1 cellular context compared by ENCODE assay signal in the genomic region with DNA sequence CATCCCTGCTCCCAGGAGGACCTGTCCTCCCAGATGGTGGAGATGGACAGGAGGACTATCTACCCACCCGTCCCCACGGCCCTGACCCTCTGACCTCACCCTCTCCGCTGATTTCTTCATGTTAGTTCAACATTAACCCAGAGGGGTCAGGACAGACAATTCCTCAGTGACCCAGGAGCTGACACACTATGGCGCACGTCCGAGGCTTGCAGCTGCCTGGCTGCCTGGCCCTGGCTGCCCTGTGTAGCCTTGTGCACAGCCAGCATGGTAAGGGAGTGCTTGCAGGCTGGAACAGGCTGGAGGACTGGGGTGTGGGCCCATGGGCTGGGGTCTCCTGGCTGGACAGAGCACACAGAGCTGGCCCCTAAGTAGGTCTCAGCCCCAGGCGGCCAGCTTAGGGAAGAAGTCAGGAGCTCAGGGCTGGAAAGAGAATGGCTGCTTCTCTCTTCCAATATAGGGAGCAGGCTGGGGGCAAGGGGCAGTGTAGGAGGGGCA.
TF ChIP-seq lines count a peak whose summit lies in the region.

A gene (plus strand): TSS at position 166 of the 495 bp plus-strand sequence. CDS start 23 bp downstream, at position 189.

TF ChIP-seq in HepG2, 621 proteins besides CTCF, POLR2A, EP300 and RAD21 (continued from another document and continues in another):
- TF ChIP-seq NCOA2 (CRISPR knock-in tag; IDR thresholded peaks at IDR 0.05) (peak; percentile 93), KLF16 (CRISPR knock-in tag; IDR thresholded peaks at IDR 0.05) (peak in 1 of 2 experiments; percentile 70; a peak in 2 of 4 replicates), BRCA1 (CRISPR knock-in tag; IDR thresholded peaks at IDR 0.05) (peak; percentile 76; the same call in 1 of the 2 replicates), KDM2A (CRISPR knock-in tag; IDR thresholded peaks at IDR 0.05; ENCODE audit: borderline replicate concordance, low read depth) (peak; percentile 52), ZNF292 (CRISPR knock-in tag; IDR thresholded peaks at IDR 0.05; ENCODE audit: borderline replicate concordance, low read depth) (no peak), ZNF333 (CRISPR knock-in tag; IDR thresholded peaks at IDR 0.05; ENCODE audit: borderline replicate concordance) (peak; percentile 75; the same call in 1 of the 2 replicates), NPAS2 (CRISPR knock-in tag; IDR thresholded peaks at IDR 0.05; ENCODE audit: borderline replicate concordance) (no peak), ZBTB21 (CRISPR knock-in tag; IDR thresholded peaks at IDR 0.05) (no peak), MTA3 (CRISPR knock-in tag; IDR thresholded peaks at IDR 0.05) (no peak), ZFP41 (CRISPR knock-in tag; IDR thresholded peaks at IDR 0.05; ENCODE audit: borderline replicate concordance) (no peak; the same call in 1 of the 2 replicates), JUN (CRISPR knock-in tag; IDR thresholded peaks at IDR 0.05) (peak; percentile 61), RBM22 (optimal IDR thresholded peaks at IDR 0.05; ENCODE audit: low read length) (no peak), NKX3-1 (CRISPR knock-in tag; IDR thresholded peaks at IDR 0.05) (no peak), HDAC2 (CRISPR knock-in tag; IDR thresholded peaks at IDR 0.05) (peak; percentile 92), CC2D1A (CRISPR knock-in tag; IDR thresholded peaks at IDR 0.05) (no peak), RELA (CRISPR knock-in tag; IDR thresholded peaks at IDR 0.05) (no peak), MEF2D (CRISPR knock-in tag; IDR thresholded peaks at IDR 0.05) (peak; percentile 65; the same call in 1 of the 2 replicates), ZNF788 (CRISPR knock-in tag; IDR thresholded peaks at IDR 0.05; ENCODE audit: borderline replicate concordance) (no peak), DPF2 (CRISPR knock-in tag; IDR thresholded peaks at IDR 0.05; ENCODE audit: borderline replicate concordance, low read depth) (peak; percentile 67; the same call in 1 of the 2 replicates), FOXK2 (IDR thresholded peaks at IDR 0.05) (no peak), TARDBP (CRISPR knock-in tag; IDR thresholded peaks at IDR 0.05) (peak; percentile 94), SP140L (CRISPR knock-in tag; IDR thresholded peaks at IDR 0.05; ENCODE audit: borderline replicate concordance) (no peak), TBX2 (CRISPR knock-in tag; IDR thresholded peaks at IDR 0.05; ENCODE audit: borderline replicate concordance) (no peak; the same call in 1 of the 2 replicates), ZSCAN9 (CRISPR knock-in tag; IDR thresholded peaks at IDR 0.05; ENCODE audit: borderline replicate concordance) (0 out of 2 replicates have a peak, but pooled peaks have one; percentile 55), U2AF2 (IDR thresholded peaks at IDR 0.05; ENCODE audit: low read depth, low read length) (no peak), FIP1L1 (IDR thresholded peaks at IDR 0.05; ENCODE audit: borderline replicate concordance, insufficient read depth, low read depth, low read length) (no peak)
- TF ChIP-seq, protein P1, sequence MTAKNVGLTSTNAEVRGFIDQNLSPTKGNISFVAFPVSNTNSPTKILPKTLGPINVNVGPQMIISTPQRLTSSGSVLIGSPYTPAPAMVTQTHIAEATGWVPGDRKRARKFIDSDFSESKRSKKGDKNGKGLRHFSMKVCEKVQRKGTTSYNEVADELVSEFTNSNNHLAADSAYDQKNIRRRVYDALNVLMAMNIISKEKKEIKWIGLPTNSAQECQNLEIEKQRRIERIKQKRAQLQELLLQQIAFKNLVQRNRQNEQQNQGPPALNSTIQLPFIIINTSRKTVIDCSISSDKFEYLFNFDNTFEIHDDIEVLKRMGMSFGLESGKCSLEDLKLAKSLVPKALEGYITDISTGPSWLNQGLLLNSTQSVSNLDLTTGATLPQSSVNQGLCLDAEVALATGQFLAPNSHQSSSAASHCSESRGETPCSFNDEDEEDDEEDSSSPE (CRISPR knock-in tag; IDR thresholded peaks at IDR 0.05): no peak
- TF ChIP-seq, protein P2, sequence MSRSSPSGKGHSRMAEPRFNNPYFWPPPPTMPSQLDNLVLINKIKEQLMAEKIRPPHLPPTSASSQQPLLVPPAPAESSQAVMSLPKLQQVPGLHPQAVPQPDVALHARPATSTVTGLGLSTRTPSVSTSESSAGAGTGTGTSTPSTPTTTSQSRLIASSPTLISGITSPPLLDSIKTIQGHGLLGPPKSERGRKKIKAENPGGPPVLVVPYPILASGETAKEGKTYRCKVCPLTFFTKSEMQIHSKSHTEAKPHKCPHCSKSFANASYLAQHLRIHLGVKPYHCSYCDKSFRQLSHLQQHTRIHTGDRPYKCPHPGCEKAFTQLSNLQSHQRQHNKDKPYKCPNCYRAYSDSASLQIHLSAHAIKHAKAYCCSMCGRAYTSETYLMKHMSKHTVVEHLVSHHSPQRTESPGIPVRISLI (CRISPR knock-in tag; IDR thresholded peaks at IDR 0.05; ENCODE audit: borderline replicate concordance): no peak; the same call in 1 of the 2 replicates
- TF ChIP-seq, protein P3, sequence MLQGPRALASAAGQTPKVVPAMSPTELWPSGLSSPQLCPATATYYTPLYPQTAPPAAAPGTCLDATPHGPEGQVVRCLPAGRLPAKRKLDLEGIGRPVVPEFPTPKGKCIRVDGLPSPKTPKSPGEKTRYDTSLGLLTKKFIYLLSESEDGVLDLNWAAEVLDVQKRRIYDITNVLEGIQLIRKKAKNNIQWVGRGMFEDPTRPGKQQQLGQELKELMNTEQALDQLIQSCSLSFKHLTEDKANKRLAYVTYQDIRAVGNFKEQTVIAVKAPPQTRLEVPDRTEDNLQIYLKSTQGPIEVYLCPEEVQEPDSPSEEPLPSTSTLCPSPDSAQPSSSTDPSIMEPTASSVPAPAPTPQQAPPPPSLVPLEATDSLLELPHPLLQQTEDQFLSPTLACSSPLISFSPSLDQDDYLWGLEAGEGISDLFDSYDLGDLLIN (CRISPR knock-in tag; IDR thresholded peaks at IDR 0.05; ENCODE audit: borderline replicate concordance): 0 out of 2 replicates have a peak, but pooled peaks have one; percentile 66
- TF ChIP-seq, protein P4, sequence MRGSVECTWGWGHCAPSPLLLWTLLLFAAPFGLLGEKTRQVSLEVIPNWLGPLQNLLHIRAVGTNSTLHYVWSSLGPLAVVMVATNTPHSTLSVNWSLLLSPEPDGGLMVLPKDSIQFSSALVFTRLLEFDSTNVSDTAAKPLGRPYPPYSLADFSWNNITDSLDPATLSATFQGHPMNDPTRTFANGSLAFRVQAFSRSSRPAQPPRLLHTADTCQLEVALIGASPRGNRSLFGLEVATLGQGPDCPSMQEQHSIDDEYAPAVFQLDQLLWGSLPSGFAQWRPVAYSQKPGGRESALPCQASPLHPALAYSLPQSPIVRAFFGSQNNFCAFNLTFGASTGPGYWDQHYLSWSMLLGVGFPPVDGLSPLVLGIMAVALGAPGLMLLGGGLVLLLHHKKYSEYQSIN (CRISPR knock-in tag; IDR thresholded peaks at IDR 0.05; ENCODE audit: borderline replicate concordance): no peak
- TF ChIP-seq, protein P5, sequence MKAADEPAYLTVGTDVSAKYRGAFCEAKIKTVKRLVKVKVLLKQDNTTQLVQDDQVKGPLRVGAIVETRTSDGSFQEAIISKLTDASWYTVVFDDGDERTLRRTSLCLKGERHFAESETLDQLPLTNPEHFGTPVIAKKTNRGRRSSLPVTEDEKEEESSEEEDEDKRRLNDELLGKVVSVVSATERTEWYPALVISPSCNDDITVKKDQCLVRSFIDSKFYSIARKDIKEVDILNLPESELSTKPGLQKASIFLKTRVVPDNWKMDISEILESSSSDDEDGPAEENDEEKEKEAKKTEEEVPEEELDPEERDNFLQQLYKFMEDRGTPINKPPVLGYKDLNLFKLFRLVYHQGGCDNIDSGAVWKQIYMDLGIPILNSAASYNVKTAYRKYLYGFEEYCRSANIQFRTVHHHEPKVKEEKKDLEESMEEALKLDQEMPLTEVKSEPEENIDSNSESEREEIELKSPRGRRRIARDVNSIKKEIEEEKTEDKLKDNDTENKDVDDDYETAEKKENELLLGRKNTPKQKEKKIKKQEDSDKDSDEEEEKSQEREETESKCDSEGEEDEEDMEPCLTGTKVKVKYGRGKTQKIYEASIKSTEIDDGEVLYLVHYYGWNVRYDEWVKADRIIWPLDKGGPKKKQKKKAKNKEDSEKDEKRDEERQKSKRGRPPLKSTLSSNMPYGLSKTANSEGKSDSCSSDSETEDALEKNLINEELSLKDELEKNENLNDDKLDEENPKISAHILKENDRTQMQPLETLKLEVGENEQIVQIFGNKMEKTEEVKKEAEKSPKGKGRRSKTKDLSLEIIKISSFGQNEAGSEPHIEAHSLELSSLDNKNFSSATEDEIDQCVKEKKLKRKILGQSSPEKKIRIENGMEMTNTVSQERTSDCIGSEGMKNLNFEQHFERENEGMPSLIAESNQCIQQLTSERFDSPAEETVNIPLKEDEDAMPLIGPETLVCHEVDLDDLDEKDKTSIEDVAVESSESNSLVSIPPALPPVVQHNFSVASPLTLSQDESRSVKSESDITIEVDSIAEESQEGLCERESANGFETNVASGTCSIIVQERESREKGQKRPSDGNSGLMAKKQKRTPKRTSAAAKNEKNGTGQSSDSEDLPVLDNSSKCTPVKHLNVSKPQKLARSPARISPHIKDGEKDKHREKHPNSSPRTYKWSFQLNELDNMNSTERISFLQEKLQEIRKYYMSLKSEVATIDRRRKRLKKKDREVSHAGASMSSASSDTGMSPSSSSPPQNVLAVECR (CRISPR knock-in tag; IDR thresholded peaks at IDR 0.05; ENCODE audit: borderline replicate concordance): peak; percentile 54; the same call in 1 of the 2 replicates
- TF ChIP-seq, protein P6, sequence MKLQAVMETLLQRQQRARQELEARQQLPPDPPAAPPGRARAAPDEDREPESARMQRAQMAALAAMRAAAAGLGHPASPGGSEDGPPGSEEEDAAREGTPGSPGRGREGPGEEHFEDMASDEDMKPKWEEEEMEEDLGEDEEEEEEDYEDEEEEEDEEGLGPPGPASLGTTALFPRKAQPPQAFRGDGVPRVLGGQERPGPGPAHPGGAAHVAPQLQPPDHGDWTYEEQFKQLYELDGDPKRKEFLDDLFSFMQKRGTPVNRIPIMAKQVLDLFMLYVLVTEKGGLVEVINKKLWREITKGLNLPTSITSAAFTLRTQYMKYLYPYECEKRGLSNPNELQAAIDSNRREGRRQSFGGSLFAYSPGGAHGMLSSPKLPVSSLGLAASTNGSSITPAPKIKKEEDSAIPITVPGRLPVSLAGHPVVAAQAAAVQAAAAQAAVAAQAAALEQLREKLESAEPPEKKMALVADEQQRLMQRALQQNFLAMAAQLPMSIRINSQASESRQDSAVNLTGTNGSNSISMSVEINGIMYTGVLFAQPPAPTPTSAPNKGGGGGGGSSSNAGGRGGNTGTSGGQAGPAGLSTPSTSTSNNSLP (IDR thresholded peaks at IDR 0.05; ENCODE audit: low read depth, low read length): 0 out of 2 replicates have a peak, but pooled peaks have one; percentile 4
- TF ChIP-seq, protein P7, sequence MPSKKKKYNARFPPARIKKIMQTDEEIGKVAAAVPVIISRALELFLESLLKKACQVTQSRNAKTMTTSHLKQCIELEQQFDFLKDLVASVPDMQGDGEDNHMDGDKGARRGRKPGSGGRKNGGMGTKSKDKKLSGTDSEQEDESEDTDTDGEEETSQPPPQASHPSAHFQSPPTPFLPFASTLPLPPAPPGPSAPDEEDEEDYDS (CRISPR knock-in tag; IDR thresholded peaks at IDR 0.05): peak; percentile 95
- TF ChIP-seq, protein P8, sequence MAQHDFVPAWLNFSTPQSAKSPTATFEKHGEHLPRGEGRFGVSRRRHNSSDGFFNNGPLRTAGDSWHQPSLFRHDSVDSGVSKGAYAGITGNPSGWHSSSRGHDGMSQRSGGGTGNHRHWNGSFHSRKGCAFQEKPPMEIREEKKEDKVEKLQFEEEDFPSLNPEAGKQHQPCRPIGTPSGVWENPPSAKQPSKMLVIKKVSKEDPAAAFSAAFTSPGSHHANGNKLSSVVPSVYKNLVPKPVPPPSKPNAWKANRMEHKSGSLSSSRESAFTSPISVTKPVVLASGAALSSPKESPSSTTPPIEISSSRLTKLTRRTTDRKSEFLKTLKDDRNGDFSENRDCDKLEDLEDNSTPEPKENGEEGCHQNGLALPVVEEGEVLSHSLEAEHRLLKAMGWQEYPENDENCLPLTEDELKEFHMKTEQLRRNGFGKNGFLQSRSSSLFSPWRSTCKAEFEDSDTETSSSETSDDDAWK (CRISPR knock-in tag; IDR thresholded peaks at IDR 0.05): no peak
- TF ChIP-seq, protein P9, sequence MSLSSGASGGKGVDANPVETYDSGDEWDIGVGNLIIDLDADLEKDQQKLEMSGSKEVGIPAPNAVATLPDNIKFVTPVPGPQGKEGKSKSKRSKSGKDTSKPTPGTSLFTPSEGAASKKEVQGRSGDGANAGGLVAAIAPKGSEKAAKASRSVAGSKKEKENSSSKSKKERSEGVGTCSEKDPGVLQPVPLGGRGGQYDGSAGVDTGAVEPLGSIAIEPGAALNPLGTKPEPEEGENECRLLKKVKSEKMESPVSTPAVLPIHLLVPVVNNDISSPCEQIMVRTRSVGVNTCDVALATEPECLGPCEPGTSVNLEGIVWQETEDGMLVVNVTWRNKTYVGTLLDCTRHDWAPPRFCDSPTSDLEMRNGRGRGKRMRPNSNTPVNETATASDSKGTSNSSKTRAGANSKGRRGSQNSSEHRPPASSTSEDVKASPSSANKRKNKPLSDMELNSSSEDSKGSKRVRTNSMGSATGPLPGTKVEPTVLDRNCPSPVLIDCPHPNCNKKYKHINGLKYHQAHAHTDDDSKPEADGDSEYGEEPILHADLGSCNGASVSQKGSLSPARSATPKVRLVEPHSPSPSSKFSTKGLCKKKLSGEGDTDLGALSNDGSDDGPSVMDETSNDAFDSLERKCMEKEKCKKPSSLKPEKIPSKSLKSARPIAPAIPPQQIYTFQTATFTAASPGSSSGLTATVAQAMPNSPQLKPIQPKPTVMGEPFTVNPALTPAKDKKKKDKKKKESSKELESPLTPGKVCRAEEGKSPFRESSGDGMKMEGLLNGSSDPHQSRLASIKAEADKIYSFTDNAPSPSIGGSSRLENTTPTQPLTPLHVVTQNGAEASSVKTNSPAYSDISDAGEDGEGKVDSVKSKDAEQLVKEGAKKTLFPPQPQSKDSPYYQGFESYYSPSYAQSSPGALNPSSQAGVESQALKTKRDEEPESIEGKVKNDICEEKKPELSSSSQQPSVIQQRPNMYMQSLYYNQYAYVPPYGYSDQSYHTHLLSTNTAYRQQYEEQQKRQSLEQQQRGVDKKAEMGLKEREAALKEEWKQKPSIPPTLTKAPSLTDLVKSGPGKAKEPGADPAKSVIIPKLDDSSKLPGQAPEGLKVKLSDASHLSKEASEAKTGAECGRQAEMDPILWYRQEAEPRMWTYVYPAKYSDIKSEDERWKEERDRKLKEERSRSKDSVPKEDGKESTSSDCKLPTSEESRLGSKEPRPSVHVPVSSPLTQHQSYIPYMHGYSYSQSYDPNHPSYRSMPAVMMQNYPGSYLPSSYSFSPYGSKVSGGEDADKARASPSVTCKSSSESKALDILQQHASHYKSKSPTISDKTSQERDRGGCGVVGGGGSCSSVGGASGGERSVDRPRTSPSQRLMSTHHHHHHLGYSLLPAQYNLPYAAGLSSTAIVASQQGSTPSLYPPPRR (CRISPR knock-in tag; IDR thresholded peaks at IDR 0.05; ENCODE audit: borderline replicate concordance): peak; percentile 92
- TF ChIP-seq, protein P10, sequence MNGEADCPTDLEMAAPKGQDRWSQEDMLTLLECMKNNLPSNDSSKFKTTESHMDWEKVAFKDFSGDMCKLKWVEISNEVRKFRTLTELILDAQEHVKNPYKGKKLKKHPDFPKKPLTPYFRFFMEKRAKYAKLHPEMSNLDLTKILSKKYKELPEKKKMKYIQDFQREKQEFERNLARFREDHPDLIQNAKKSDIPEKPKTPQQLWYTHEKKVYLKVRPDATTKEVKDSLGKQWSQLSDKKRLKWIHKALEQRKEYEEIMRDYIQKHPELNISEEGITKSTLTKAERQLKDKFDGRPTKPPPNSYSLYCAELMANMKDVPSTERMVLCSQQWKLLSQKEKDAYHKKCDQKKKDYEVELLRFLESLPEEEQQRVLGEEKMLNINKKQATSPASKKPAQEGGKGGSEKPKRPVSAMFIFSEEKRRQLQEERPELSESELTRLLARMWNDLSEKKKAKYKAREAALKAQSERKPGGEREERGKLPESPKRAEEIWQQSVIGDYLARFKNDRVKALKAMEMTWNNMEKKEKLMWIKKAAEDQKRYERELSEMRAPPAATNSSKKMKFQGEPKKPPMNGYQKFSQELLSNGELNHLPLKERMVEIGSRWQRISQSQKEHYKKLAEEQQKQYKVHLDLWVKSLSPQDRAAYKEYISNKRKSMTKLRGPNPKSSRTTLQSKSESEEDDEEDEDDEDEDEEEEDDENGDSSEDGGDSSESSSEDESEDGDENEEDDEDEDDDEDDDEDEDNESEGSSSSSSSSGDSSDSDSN (CRISPR knock-in tag; IDR thresholded peaks at IDR 0.05): peak; percentile 11; the same call in 1 of the 2 replicates
